In the genomic region with DNA sequence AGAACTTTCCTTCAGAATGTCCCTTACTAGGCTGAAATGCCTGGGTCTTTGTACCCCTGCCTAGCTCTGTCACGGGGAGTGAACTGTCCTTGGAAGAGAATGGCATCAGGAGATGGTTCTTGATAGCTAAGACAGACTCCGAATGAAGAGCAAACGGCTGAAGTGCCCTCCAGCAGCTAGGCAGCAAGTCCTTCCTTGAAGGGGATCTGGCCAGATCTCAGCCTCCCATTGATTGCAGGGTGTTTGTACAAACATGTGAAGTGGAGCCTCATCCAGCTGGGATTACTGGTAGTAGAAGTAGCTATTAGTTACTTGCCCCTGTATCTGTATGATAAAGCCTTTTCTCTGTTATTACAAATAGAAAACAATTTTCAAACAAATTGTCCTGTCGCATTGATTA, we compare ENCODE assay signal across 22 cellular contexts. TPM values are rescaled to one million over a fixed set of nuclear protein-coding genes. Genes with fewer than 3 reads are reported as not detected.
"Had no signal": no experiment of that assay in that cellular context is flagged by ENCODE, and none has a peak within 500 bp of the region (broad histone marks: within the 10 kb centered on the region; RNA-seq: fewer than 3 reads in every experiment).

No MANE protein-coding gene starts in this region.

- H3K9me3 Mint-ChIP-seq: activated naive CD8-positive, alpha-beta T cell treated with anti-CD3 and anti-CD28 coated beads, Interleukin-2, amount 50 U/mL, for 24 hours; activated T-helper 17 cell treated with anti-CD3 and anti-CD28 coated beads, Interleukin-2, amount 50 U/mL, for 72 hours; effector memory CD8-positive, alpha-beta T cell; natural killer cell treated with Interleukin-12 subunit alpha and Interleukin-12 subunit beta and Interleukin-15 and Interleukin-18, amount 100 ng/mL, for 72 hours had no signal

- DNase-seq: activated CD4-positive, alpha-beta T cell treated with anti-CD3 and anti-CD28 coated beads, Interleukin-2, amount 50 U/mL, for 48 hours; activated naive CD4-positive, alpha-beta T cell treated with Interleukin-2 at 50 U/mL for 16 hours; activated naive CD8-positive, alpha-beta T cell treated with anti-CD3 and anti-CD28 coated beads, Interleukin-2, amount 50 U/mL, for 24 hours; dermis blood vessel endothelial cell; effector memory CD8-positive, alpha-beta T cell; head of caudate nucleus; kidney glomerular epithelial cell; occipital lobe; right cardiac atrium; stimulated activated CD4-positive, alpha-beta T cell treated with anti-CD3 and anti-CD28 coated beads, Interleukin-15, amount 100 ng/mL, for 24 hours; stimulated activated CD4-positive, alpha-beta T cell treated with anti-CD3 and anti-CD28 coated beads, Interleukin-4, amount 100 ng/mL, for 1 hour; stimulated activated naive CD4-positive, alpha-beta T cell; substantia nigra; transverse colon had no signal

- H3K4me1 Mint-ChIP-seq: activated naive CD8-positive, alpha-beta T cell treated with anti-CD3 and anti-CD28 coated beads, Interleukin-2, amount 50 U/mL, for 24 hours; activated T-helper 17 cell treated with anti-CD3 and anti-CD28 coated beads, Interleukin-2, amount 50 U/mL, for 72 hours had no signal

- H3K4me3 Mint-ChIP-seq: activated naive CD8-positive, alpha-beta T cell treated with anti-CD3 and anti-CD28 coated beads, Interleukin-2, amount 50 U/mL, for 24 hours; activated T-helper 17 cell treated with anti-CD3 and anti-CD28 coated beads, Interleukin-2, amount 50 U/mL, for 72 hours; effector memory CD8-positive, alpha-beta T cell; natural killer cell treated with Interleukin-12 subunit alpha and Interleukin-12 subunit beta and Interleukin-15 and Interleukin-18, amount 100 ng/mL, for 72 hours had no signal

- ATAC-seq: activated naive CD8-positive, alpha-beta T cell treated with anti-CD3 and anti-CD28 coated beads, Interleukin-2, amount 50 U/mL, for 24 hours; activated T-helper 17 cell treated with anti-CD3 and anti-CD28 coated beads, Interleukin-2, amount 50 U/mL, for 72 hours; effector memory CD8-positive, alpha-beta T cell; natural killer cell treated with Interleukin-12 subunit alpha and Interleukin-12 subunit beta and Interleukin-15 and Interleukin-18, amount 100 ng/mL, for 72 hours; right cardiac atrium had no signal

- H3K27ac ChIP-seq: ascending aorta, breast epithelium, skin epidermis, transverse colon, VCaP had no signal

- H3K27me3 Mint-ChIP-seq: progenitor cell of endocrine pancreas had no signal

- H3K36me3 ChIP-seq: ascending aorta, breast epithelium, transverse colon had no signal

- H3K27me3 ChIP-seq: ascending aorta, breast epithelium, transverse colon had no signal

- H3K4me3 ChIP-seq: ascending aorta, breast epithelium, skin epidermis, transverse colon had no signal

- H3K4me1 ChIP-seq: ascending aorta, breast epithelium, transverse colon had no signal

- H3K9me3 ChIP-seq: ascending aorta, breast epithelium, transverse colon had no signal

- H3K36me3 Mint-ChIP-seq: natural killer cell treated with Interleukin-12 subunit alpha and Interleukin-12 subunit beta and Interleukin-15 and Interleukin-18, amount 100 ng/mL, for 72 hours had no signal

- H3K27ac Mint-ChIP-seq: activated naive CD8-positive, alpha-beta T cell treated with anti-CD3 and anti-CD28 coated beads, Interleukin-2, amount 50 U/mL, for 24 hours; activated T-helper 17 cell treated with anti-CD3 and anti-CD28 coated beads, Interleukin-2, amount 50 U/mL, for 72 hours; effector memory CD8-positive, alpha-beta T cell; natural killer cell treated with Interleukin-12 subunit alpha and Interleukin-12 subunit beta and Interleukin-15 and Interleukin-18, amount 100 ng/mL, for 72 hours; progenitor cell of endocrine pancreas had no signal

RNA-seq across cellular contexts. Expression of gene LRRC36, which starts 30.9 kb away (rescaled TPM):
- total RNA-seq: ascending aorta, dermis blood vessel endothelial cell had no signal

RNA-seq across cellular contexts. Expression of gene KCTD19, which starts 31.0 kb away (rescaled TPM):
- total RNA-seq: ascending aorta, mesenteric fat pad, transverse colon had no signal

RNA-seq across cellular contexts. Expression of gene TPPP3, which starts 35.7 kb away (rescaled TPM):
- total RNA-seq: dermis blood vessel endothelial cell had no signal
